Comparison of ENCODE assay signal across 18 cellular contexts in the genomic region with DNA sequence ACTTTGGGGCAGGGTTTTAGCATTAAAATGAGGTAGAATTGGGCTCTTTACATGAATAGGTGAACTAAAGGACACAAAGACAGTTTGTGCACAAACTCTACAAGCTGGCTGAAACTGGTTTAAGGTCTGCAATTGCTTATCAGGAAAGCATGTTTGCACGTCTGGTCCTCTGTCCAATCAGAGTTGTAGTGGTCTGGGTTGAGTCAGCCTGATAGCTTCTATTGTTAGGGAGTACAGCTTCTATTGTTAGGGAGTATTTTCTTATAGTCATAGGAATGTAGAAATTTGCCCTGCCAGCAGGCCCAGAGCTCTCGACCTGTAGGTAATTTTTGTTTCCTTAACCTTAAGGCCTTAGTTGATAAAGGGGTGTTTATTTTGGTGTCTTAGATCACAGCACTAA.
"Had no signal": no experiment of that assay in that cellular context is flagged by ENCODE, and none has a peak within 500 bp of the region (broad histone marks: within the 10 kb centered on the region; RNA-seq: fewer than 3 reads in every experiment).

No MANE protein-coding gene starts in this region.

- H3K27me3 ChIP-seq: esophagus squamous epithelium, foreskin keratinocyte, sigmoid colon, upper lobe of left lung had no signal

- H3K9me3 Mint-ChIP-seq: brain had no signal

- H3K4me3 ChIP-seq: esophagus squamous epithelium, lung, psoas muscle, sigmoid colon, SK-N-MC, upper lobe of left lung had no signal

- H3K36me3 ChIP-seq: esophagus squamous epithelium, sigmoid colon, upper lobe of left lung had no signal

- DNase-seq: activated CD4-positive, alpha-beta T cell treated with anti-CD3 and anti-CD28 coated beads, Interleukin-2, amount 10 ng/mL, durations not matched to agents 7 days and 5 days; activated CD4-positive, CD25-positive, alpha-beta regulatory T cell; esophagus squamous epithelium; foreskin keratinocyte; head of caudate nucleus; kidney; naive thymus-derived CD8-positive, alpha-beta T cell; psoas muscle; sigmoid colon; stimulated activated CD4-positive, alpha-beta T cell treated with anti-CD3 and anti-CD28 coated beads, Interleukin-12 subunit alpha, Interleukin-12 subunit beta, amount 100 ng/mL, for 4 hours; stimulated activated naive CD4-positive, alpha-beta T cell treated with Interleukin-2 at 50 U/mL for 16 hours; T-helper 1 cell; upper lobe of left lung had no signal

- H3K27ac ChIP-seq: esophagus squamous epithelium, foreskin keratinocyte, psoas muscle, sigmoid colon, SK-N-MC, upper lobe of left lung had no signal

- H3K27ac Mint-ChIP-seq: activated CD4-positive, alpha-beta T cell treated with anti-CD3 and anti-CD28 coated beads, Interleukin-2, amount 10 ng/mL, durations not matched to agents 7 days and 5 days; activated naive CD4-positive, alpha-beta T cell treated with anti-CD3 and anti-CD28 coated beads, Interleukin-2, amount 50 U/mL, for 24 hours; activated T-helper 2 cell treated with anti-CD3 and anti-CD28 coated beads, Interferon-gamma antibody, Interleukin-2, Interleukin-4, amounts not matched to agents 10 μg/mL and 5 μg/mL and 100 μg/mL, durations not matched to agents 14 hours and 24 hours and 36 hours; brain; naive thymus-derived CD8-positive, alpha-beta T cell had no signal

- H3K4me1 ChIP-seq: esophagus squamous epithelium, foreskin keratinocyte, psoas muscle, sigmoid colon, upper lobe of left lung had no signal

- H3K36me3 Mint-ChIP-seq: activated naive CD4-positive, alpha-beta T cell treated with anti-CD3 and anti-CD28 coated beads, Interleukin-2, amount 50 U/mL, for 24 hours; brain; naive thymus-derived CD8-positive, alpha-beta T cell had no signal

- H3K9me3 ChIP-seq: sigmoid colon had no signal

- ATAC-seq: foreskin keratinocyte; naive thymus-derived CD8-positive, alpha-beta T cell; psoas muscle had no signal

- H3K4me3 Mint-ChIP-seq: activated CD4-positive, alpha-beta T cell treated with anti-CD3 and anti-CD28 coated beads, Interleukin-2, amount 10 ng/mL, durations not matched to agents 7 days and 5 days; activated naive CD4-positive, alpha-beta T cell treated with anti-CD3 and anti-CD28 coated beads, Interleukin-2, amount 50 U/mL, for 24 hours; brain; naive thymus-derived CD8-positive, alpha-beta T cell had no signal

- H3K27me3 Mint-ChIP-seq: activated CD4-positive, alpha-beta T cell treated with anti-CD3 and anti-CD28 coated beads, Interleukin-2, amount 10 ng/mL, durations not matched to agents 7 days and 5 days; activated naive CD4-positive, alpha-beta T cell treated with anti-CD3 and anti-CD28 coated beads, Interleukin-2, amount 50 U/mL, for 24 hours; naive thymus-derived CD8-positive, alpha-beta T cell had no signal

- H3K4me1 Mint-ChIP-seq: activated CD4-positive, alpha-beta T cell treated with anti-CD3 and anti-CD28 coated beads, Interleukin-2, amount 10 ng/mL, durations not matched to agents 7 days and 5 days; activated naive CD4-positive, alpha-beta T cell treated with anti-CD3 and anti-CD28 coated beads, Interleukin-2, amount 50 U/mL, for 24 hours; brain; naive thymus-derived CD8-positive, alpha-beta T cell had no signal
